In the genomic region with DNA sequence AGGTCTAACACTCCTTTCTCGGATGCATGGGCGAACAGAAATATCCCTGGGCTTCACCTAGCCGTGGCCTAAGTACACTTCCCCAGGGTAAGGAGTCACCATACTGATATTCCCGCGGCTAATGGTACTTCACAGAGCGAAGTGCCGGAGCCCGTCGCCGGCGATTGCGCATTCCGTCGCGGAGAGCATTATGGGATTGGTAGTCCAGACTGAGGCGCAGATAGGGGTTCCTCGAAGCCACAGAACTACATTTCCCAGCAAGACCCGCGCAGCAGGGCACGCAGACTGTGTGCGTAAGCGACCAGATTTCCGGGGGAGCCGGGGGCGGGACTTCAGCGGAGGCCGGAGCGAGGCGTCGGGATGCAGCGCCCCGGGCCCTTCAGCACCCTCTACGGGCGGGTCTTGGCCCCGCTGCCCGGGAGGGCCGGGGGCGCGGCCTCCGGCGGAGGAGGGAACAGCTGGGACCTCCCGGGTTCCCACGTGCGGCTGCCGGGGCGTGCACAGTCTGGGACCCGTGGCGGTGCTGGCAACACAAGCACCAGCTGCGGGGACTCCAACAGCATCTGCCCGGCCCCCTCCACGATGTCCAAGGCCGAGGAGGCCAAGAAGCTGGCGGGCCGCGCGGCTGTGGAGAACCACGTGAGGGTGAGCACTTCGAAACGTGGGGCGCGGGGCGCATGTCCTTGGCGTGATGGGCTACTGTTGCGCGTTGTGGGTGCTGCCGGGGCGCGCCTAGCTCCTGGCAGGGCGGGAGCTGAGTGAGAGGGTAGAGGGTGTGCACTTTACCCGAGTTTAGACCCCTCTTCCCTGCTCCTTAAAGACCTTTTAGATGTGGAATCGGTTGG, we compare ENCODE assay signal across 8 cellular contexts. TPM values are rescaled to one million over a fixed set of nuclear protein-coding genes. Genes with fewer than 3 reads are reported as not detected.
A peak's percentile ranks its signal among the peaks of the same experiment; 100 is the strongest.
DNase-seq lines count a peak whose midpoint lies in the region; ATAC-seq and TF ChIP-seq lines count a peak whose summit lies in the region.

A gene (plus strand): TSS at position 335 of the 845 bp plus-strand sequence. CDS start 26 bp downstream, at position 361.

- ATAC-seq in HG02870 (IDR thresholded peaks at IDR 0.05; ENCODE audit: unreplicated experiment) (peak; percentile 94), heart right ventricle (peak; percentile 99 to 100 (median 99)), upper lobe of right lung (peak; percentile 98)

- peak; percentile 42 to 77 for TF ChIP-seq POLR2A in adrenal gland (IDR thresholded peaks at IDR 0.05)

- in situ Hi-C loops in GM13976 (cut with MboI; ENCODE audit: low sequenced_read_pairs, unreplicated experiment): no loop called here

- 0% methylated on average over 15 to 71 of the region's 71 CpGs for WGBS in adrenal gland, 4 donors
- WGBS in heart right ventricle, 2 donors: 0 to 1% methylated on average over 66 to 71 of the region's 71 CpGs

- H3K9me3 ChIP-seq in adrenal gland (replicated peaks in 1 of 3) (no peaks in the 10 kb centered on the region), heart right ventricle (no peaks in the 10 kb centered on the region), upper lobe of right lung (no peaks in the 10 kb centered on the region)

- intact Hi-C loops in adrenal gland (cut with DNase I): no loop called here
- intact Hi-C loops in heart right ventricle (cut with DNase I): loop anchor here in 3 of 10 donors (1.0 to 5.0 kb wide), 3 partner anchors 46 to 64 kb away; a partner anchor contains a TSS
- intact Hi-C loops in posterior vena cava (cut with DNase I): no loop called here
- intact Hi-C loops in upper lobe of right lung (cut with DNase I): no loop called here

- H3K4me3 ChIP-seq in adrenal gland: peak within 1 kb of the TSS; percentile 49 to 88 (median 74)
- H3K4me3 ChIP-seq in heart right ventricle: peak within 1 kb of the TSS; percentile 57 to 94 (median 80)
- H3K4me3 ChIP-seq in upper lobe of right lung: peak within 1 kb of the TSS; percentile 85

- TF ChIP-seq CTCF in GM13976 (IDR thresholded peaks at IDR 0.05; ENCODE audit: borderline replicate concordance, control extremely low read depth, extremely low read depth, insufficient read depth, missing control alignments) (peak; percentile 68), adrenal gland (IDR thresholded peaks at IDR 0.05) (peak in 5 of 6 experiments; percentile 44 to 66 (median 56)), heart right ventricle (IDR thresholded peaks at IDR 0.05) (peak; percentile 54 to 89 (median 82)), upper lobe of right lung (IDR thresholded peaks at IDR 0.05) (peak; percentile 69)

- H3K27me3 ChIP-seq in adrenal gland (no peaks in the 10 kb centered on the region), heart right ventricle (no peaks in the 10 kb centered on the region), upper lobe of right lung (no peaks in the 10 kb centered on the region)

- peak; percentile 98 for DNase-seq in GM13976 (ENCODE audit: low spot score)
- peak; percentile 99 for DNase-seq in NCI-H146 (lab: John Stamatoyannopoulos, UW)
- peak; percentile 97 to 99 (median 98) for DNase-seq in T-helper 1 cell
- DNase-seq in adrenal gland: peak; percentile 98 to 99 (median 99)
- peak; percentile 98 to 100 for DNase-seq in heart right ventricle
- peak; percentile 100 for DNase-seq in posterior vena cava (ENCODE audit: low spot score)
- DNase-seq in upper lobe of right lung: peak; percentile 100

- H3K36me3 ChIP-seq in adrenal gland (replicated peaks in 1 of 2): no peaks in the 10 kb centered on the region
- H3K36me3 ChIP-seq in heart right ventricle: no peaks in the 10 kb centered on the region
- H3K36me3 ChIP-seq in upper lobe of right lung: no peaks in the 10 kb centered on the region

- peaks cover 5 to 28% of the 10 kb centered on the region in 2 donors for H3K4me1 ChIP-seq in adrenal gland (replicated peaks in 1 of 2)
- peaks cover 0 to 45% (median 30%) of the 10 kb centered on the region in 9 donors for H3K4me1 ChIP-seq in heart right ventricle
- H3K4me1 ChIP-seq in upper lobe of right lung: peaks cover 18% of the 10 kb centered on the region

- peak within 1 kb of the TSS; percentile 23 to 89 (median 72) for H3K27ac ChIP-seq in adrenal gland
- H3K27ac ChIP-seq in heart right ventricle: peak within 1 kb of the TSS in 9 of 10 donors; percentile 63 to 92 (median 81)
- peak within 1 kb of the TSS; percentile 85 for H3K27ac ChIP-seq in upper lobe of right lung

RNA-seq across cellular contexts. Expression of the gene that starts here (rescaled TPM):
- total RNA-seq in adrenal gland (10 to 100 TPM in 4 of 8 donors, 1 to 10 TPM in 4; 1.9 to 16.9 (median 9.1) TPM), heart right ventricle (10 to 100 TPM in 9 of 10 donors, 1 to 10 TPM in 1; 9.1 to 18.7 (median 13.5) TPM), posterior vena cava (10 to 100 TPM in 1 of 2 donors, 1 to 10 TPM in 1; 9.2 to 10.9 TPM), upper lobe of right lung (17.5 TPM)
- polyA plus RNA-seq in adrenal gland (10 to 100 TPM; 11.4 to 15.4 (median 11.5) TPM), heart right ventricle (10 to 100 TPM; 11.3 to 15.1 TPM)

Comparison
In these comparisons a context has a peak if more than half of its experiments do, and no peak if none do; other contexts are left out.
1. Peak in every context shown above with its lines: DNase-seq, ATAC-seq, H3K4me3 ChIP-seq and H3K27ac ChIP-seq.